In genomic region chr12:74885775-74886174, GRCh38 we compare ENCODE assay signal across 3 cellular contexts.
TF ChIP-seq lines count a peak whose summit lies in the region.

No MANE protein-coding gene starts in this region.

TF ChIP-seq in A549, 52 proteins besides CTCF, POLR2A, EP300 and RAD21:
- peak; percentile 81 to 90 for TF ChIP-seq CEBPB (IDR thresholded peaks at IDR 0.05)
- TF ChIP-seq PBX3 (IDR thresholded peaks at IDR 0.05): no peak
TF ChIP-seq in A549: peak in this region for 1.

TF ChIP-seq in IMR-90, 13 proteins besides CTCF, POLR2A, EP300 and RAD21:
- TF ChIP-seq MXI1 (IDR thresholded peaks at IDR 0.05; ENCODE audit: borderline replicate concordance, low read depth, low read length) (no peak), MAZ (IDR thresholded peaks at IDR 0.05; ENCODE audit: borderline replicate concordance, low read depth, low read length) (no peak), CEBPB (IDR thresholded peaks at IDR 0.05; ENCODE audit: low read depth, low read length) (peak; percentile 84)

TF ChIP-seq in H1, 55 proteins besides CTCF, POLR2A, EP300 and RAD21:
- TF ChIP-seq SUZ12 (IDR thresholded peaks at IDR 0.05; ENCODE audit: low read length) (no peak), CEBPB (IDR thresholded peaks at IDR 0.05; ENCODE audit: low read depth, low read length) (peak; percentile 94)
